13 cellular contexts compared by ENCODE assay signal in the genomic region with DNA sequence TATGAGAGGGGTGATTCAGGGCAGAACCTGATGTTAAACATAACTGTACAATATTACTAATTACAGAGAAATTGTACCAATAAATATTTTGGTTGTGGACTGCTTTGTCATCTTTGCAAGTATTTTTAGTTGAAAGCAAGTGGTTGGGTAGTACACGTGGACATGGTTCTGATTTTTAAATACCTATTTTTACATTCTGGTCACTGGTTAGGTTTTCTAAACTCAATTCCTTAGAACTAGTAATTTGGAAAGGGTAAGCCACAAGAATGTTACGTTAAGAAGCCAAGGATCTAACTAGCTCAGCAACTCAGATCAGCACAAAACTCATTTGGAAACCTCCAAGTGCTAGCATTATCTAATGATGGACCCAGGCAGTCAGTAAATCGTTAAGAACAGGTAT. TPM values are rescaled to one million over a fixed set of nuclear protein-coding genes. Genes with fewer than 3 reads are reported as not detected.
A peak's percentile ranks its signal among the peaks of the same experiment; 100 is the strongest.
DNase-seq lines count a peak whose midpoint lies in the region; ATAC-seq and TF ChIP-seq lines count a peak whose summit lies in the region.
"Had no signal": no experiment of that assay in that cellular context is flagged by ENCODE, and none has a peak within 500 bp of the region (broad histone marks: within the 10 kb centered on the region; RNA-seq: fewer than 3 reads in every experiment).

No MANE protein-coding gene starts in this region.

- no peaks in the 10 kb centered on the region for H3K9me3 Mint-ChIP-seq in activated T-helper 17 cell treated with anti-CD3 and anti-CD28 coated beads, Interleukin-2, amount 50 U/mL, for 72 hours
- no peaks in the 10 kb centered on the region for H3K9me3 Mint-ChIP-seq in type B pancreatic cell

- peaks cover 5% of the 10 kb centered on the region for H3K36me3 ChIP-seq in left ventricle myocardium inferior

- no peaks in the 10 kb centered on the region for H3K36me3 Mint-ChIP-seq in activated T-helper 17 cell treated with anti-CD3 and anti-CD28 coated beads, Interleukin-2, amount 50 U/mL, for 72 hours (ENCODE audit: low read depth)
- H3K36me3 Mint-ChIP-seq in type B pancreatic cell, result peaks cover 4% of the 10 kb centered on the region

- peak overlapping the region; percentile 91 for H3K27ac ChIP-seq in left ventricle myocardium inferior (replicated peaks)

- H3K27me3 Mint-ChIP-seq in activated T-helper 17 cell treated with anti-CD3 and anti-CD28 coated beads, Interleukin-2, amount 50 U/mL, for 72 hours, result no peaks in the 10 kb centered on the region
- H3K27me3 Mint-ChIP-seq in type B pancreatic cell, result peaks cover 17% of the 10 kb centered on the region

- peak overlapping the region; percentile 80 for H3K4me3 Mint-ChIP-seq in activated T-helper 17 cell treated with anti-CD3 and anti-CD28 coated beads, Interleukin-2, amount 50 U/mL, for 72 hours
- H3K4me3 Mint-ChIP-seq in type B pancreatic cell, result peak overlapping the region; percentile 85

- intact Hi-C loops in left ventricle myocardium inferior (cut with micrococcal nuclease) (loop anchor here (10.0 kb wide), 1 partner anchor 46 kb away; no protein-coding TSS in a partner anchor), left cardiac atrium (cut with DNase I) (loop anchor here in 1 of 2 donors (5.0 kb wide), 1 partner anchor 173 kb away; no protein-coding TSS in a partner anchor)

- ATAC-seq in left cardiac atrium, result no peak
- ATAC-seq in activated T-helper 17 cell treated with anti-CD3 and anti-CD28 coated beads, Interleukin-2, amount 50 U/mL, for 72 hours (replicated peaks), result peak; percentile 9
- ATAC-seq in HG03521 (IDR thresholded peaks at IDR 0.05; ENCODE audit: unreplicated experiment), result no peak

- peaks cover 34% of the 10 kb centered on the region for H3K4me1 ChIP-seq in left ventricle myocardium inferior

- H3K4me3 ChIP-seq in left ventricle myocardium inferior, result peak overlapping the region; percentile 96
- H3K4me3 ChIP-seq: testis had no signal

- TF ChIP-seq CTCF in left ventricle myocardium inferior (IDR thresholded peaks at IDR 0.05; ENCODE audit: borderline replicate concordance) (no peak), type B pancreatic cell (conservative IDR thresholded peaks at IDR 0.05) (no peak)

- no peaks in the 10 kb centered on the region for H3K27me3 ChIP-seq in left ventricle myocardium inferior (ENCODE audit: low read depth)
- H3K27me3 ChIP-seq: testis had no signal

- peaks cover 17% of the 10 kb centered on the region for H3K9me3 ChIP-seq in left ventricle myocardium inferior (replicated peaks)
- H3K9me3 ChIP-seq: testis had no signal

- peaks cover 16% of the 10 kb centered on the region for H3K4me1 Mint-ChIP-seq in activated T-helper 17 cell treated with anti-CD3 and anti-CD28 coated beads, Interleukin-2, amount 50 U/mL, for 72 hours
- H3K4me1 Mint-ChIP-seq in type B pancreatic cell (ENCODE audit: unreplicated experiment), result peaks cover 25% of the 10 kb centered on the region

- DNase-seq in left ventricle myocardium inferior (no peak), left cardiac atrium (no peak), kidney tubule cell (ENCODE audit: low spot score) (peak; percentile 67), type B pancreatic cell (ENCODE audit: extremely low spot score, unreplicated experiment) (no peak), cortex of kidney (lab: John Stamatoyannopoulos, UW) (no peak), NCI-H510A (lab: John Stamatoyannopoulos, UW) (no peak)
- DNase-seq: activated CD4-positive, CD25-positive, alpha-beta regulatory T cell; effector memory CD4-positive, alpha-beta T cell; NCI-H146; stimulated activated CD4-positive, alpha-beta T cell treated with anti-CD3 and anti-CD28 coated beads, Interleukin-4, amount 100 ng/mL, for 24 hours; testis had no signal

- no peak overlapping the region for H3K27ac Mint-ChIP-seq in activated T-helper 17 cell treated with anti-CD3 and anti-CD28 coated beads, Interleukin-2, amount 50 U/mL, for 72 hours
- no peak overlapping the region for H3K27ac Mint-ChIP-seq in type B pancreatic cell

RNA-seq across cellular contexts. Expression of gene EPB41L2, which starts 2.7 kb away (rescaled TPM):
- total RNA-seq in left ventricle myocardium inferior (70.8 TPM), left cardiac atrium (100 to 1,000 TPM in 1 of 2 donors, 10 to 100 TPM in 1; 83.3 to 130 TPM), type B pancreatic cell (ENCODE audit: low replicate concordance) (20.5 and 74.8 TPM in 2 replicates)
- total RNA-seq in activated T-helper 17 cell treated with anti-CD3 and anti-CD28 coated beads, Interleukin-2, amount 50 U/mL, for 72 hours, result 10 to 100 TPM; 31.0 to 49.3 TPM
